ENCODE assay signal across 2 cellular contexts in the genomic region with DNA sequence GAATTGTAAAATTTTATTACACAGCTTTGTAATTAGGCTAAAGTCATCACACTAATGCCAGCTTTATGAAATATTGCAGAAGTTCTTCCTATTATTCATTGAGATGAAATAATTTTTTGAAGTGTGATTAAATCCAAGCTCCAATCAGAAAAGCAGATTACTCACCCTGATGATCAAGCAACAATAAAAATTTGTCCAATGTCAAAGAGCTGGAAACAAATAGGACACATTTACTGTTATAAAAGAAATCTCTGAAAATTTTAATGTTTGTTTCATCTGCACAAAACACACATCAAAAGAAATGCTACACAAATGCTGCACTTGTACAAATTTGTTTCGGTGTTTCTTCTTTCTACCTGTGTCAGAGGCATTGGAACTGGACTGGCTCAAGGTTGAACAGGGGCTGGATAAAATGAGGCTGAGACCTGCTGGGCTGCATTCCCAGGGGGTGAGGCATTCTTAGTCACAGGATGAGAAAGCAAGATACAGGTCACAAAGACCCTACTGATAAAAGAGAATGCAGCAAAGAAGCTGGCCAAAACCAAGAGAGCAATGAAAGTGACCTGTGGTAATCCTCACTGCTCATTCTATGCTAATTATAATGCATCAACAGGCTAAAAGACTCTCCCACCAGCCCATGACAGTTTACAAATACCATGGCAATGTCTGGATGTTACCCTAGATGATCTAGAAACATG.
TF ChIP-seq lines count a peak whose summit lies in the region.

No MANE protein-coding gene starts in this region.

TF ChIP-seq in HCT116, 20 proteins besides CTCF, POLR2A, EP300 and RAD21 (continued from another document):
- TF ChIP-seq REST (IDR thresholded peaks at IDR 0.05; ENCODE audit: low read depth) (no peak), EGR1 (IDR thresholded peaks at IDR 0.05; ENCODE audit: low read depth) (0 out of 2 replicates have a peak, but pooled peaks have one; percentile 27), ZFX (IDR thresholded peaks at IDR 0.05) (no peak), JUND (IDR thresholded peaks at IDR 0.05) (peak; percentile 97), ZNF274 (IDR thresholded peaks at IDR 0.05; ENCODE audit: low read depth, low read length) (no peak), TCF7L2 (IDR thresholded peaks at IDR 0.05; ENCODE audit: borderline replicate concordance, extremely low read depth, insufficient read depth, insufficient read length) (peak; percentile 67), FOSL1 (IDR thresholded peaks at IDR 0.05; ENCODE audit: low read depth) (peak; percentile 99), ELF1 (IDR thresholded peaks at IDR 0.05; ENCODE audit: borderline replicate concordance, low read depth) (no peak), EZH2phosphoT487 (IDR thresholded peaks at IDR 0.05; ENCODE audit: borderline replicate concordance) (no peak), YY1 (IDR thresholded peaks at IDR 0.05; ENCODE audit: extremely low read depth, insufficient replicate concordance, low read depth, low read length) (peak; percentile 42), CBX3 (IDR thresholded peaks at IDR 0.05; ENCODE audit: low read depth) (peak; percentile 91; the same call in 1 of the 2 replicates), SIN3A (IDR thresholded peaks at IDR 0.05; ENCODE audit: low read depth) (peak; percentile 88), SRF (IDR thresholded peaks at IDR 0.05; ENCODE audit: low read depth) (peak; percentile 86), CEBPB (IDR thresholded peaks at IDR 0.05; ENCODE audit: low read depth) (peak; percentile 80), POLR2AphosphoS5 (IDR thresholded peaks at IDR 0.05; ENCODE audit: low read depth, low read length) (peak; percentile 71), EZH2 (IDR thresholded peaks at IDR 0.05) (no peak)
- TF ChIP-seq, protein P1, sequence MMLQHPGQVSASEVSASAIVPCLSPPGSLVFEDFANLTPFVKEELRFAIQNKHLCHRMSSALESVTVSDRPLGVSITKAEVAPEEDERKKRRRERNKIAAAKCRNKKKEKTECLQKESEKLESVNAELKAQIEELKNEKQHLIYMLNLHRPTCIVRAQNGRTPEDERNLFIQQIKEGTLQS (IDR thresholded peaks at IDR 0.05), result peak; percentile 72
- TF ChIP-seq, protein P2, sequence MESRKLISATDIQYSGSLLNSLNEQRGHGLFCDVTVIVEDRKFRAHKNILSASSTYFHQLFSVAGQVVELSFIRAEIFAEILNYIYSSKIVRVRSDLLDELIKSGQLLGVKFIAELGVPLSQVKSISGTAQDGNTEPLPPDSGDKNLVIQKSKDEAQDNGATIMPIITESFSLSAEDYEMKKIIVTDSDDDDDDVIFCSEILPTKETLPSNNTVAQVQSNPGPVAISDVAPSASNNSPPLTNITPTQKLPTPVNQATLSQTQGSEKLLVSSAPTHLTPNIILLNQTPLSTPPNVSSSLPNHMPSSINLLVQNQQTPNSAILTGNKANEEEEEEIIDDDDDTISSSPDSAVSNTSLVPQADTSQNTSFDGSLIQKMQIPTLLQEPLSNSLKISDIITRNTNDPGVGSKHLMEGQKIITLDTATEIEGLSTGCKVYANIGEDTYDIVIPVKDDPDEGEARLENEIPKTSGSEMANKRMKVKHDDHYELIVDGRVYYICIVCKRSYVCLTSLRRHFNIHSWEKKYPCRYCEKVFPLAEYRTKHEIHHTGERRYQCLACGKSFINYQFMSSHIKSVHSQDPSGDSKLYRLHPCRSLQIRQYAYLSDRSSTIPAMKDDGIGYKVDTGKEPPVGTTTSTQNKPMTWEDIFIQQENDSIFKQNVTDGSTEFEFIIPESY (IDR thresholded peaks at IDR 0.05; ENCODE audit: extremely low read depth, insufficient replicate concordance, low read length), result no peak
TF ChIP-seq in HCT116: peak in this region for 13.

TF ChIP-seq in SK-N-SH treated with all-trans-retinoic acid at 6 μM for 48 hours, 23 proteins besides CTCF, POLR2A, EP300 and RAD21 (continued from another document):
- TF ChIP-seq BACH2 (CRISPR knock-in tag; IDR thresholded peaks at IDR 0.05; ENCODE audit: borderline replicate concordance), result no peak
